Comparison of ENCODE assay signal across 17 cellular contexts in the genomic region with DNA sequence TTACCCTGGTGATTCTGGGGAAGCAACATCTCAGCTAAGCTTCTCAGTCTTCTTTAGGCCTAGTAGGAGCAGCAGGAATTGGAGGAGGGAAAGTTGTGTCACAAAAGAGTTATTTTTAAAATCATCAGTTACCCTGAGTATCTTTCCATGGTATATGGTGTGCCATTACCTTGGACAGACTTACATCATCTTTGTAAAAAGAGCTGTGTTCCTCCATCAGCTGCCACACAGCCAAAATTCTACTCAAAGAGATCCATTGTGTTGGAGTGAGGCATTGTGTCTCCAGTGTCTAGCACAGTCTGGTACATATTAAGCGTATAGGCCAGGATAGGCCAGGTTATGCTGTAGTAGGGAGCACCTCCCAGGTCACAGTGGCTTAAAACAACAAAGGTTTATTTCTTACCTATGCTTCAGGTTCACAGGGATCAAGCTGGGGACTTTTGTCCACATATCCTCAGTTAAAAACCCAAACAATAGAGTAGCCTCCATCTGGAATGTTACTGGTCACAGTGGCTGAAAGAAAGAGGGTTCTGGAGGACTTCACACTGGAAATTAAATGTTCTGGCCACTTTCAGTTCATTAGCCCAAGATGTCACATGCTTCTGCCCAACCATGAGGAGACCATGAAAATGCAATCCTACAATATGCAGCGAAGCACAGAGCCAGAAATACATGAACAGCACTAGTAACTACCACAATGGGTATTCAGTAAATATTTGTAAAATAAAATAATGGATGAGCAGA. TPM values are rescaled to one million over a fixed set of nuclear protein-coding genes. Genes with fewer than 3 reads are reported as not detected.
"Had no signal": no experiment of that assay in that cellular context is flagged by ENCODE, and none has a peak within 500 bp of the region (broad histone marks: within the 10 kb centered on the region; RNA-seq: fewer than 3 reads in every experiment).

No MANE protein-coding gene starts in this region.

- H3K27ac ChIP-seq: gastroesophageal sphincter, parathyroid adenoma had no signal

- DNase-seq: activated CD4-positive, alpha-beta memory T cell treated with anti-CD3 and anti-CD28 coated beads, Interleukin-2, amount 10 ng/mL, durations not matched to agents 7 days and 5 days; activated CD4-positive, alpha-beta T cell treated with anti-CD3 and anti-CD28 coated beads for 36 hours; activated CD8-positive, alpha-beta memory T cell treated with anti-CD3 and anti-CD28 coated beads, Interleukin-2, amount 10 ng/mL, durations not matched to agents 7 days and 5 days; cerebellar nuclear complex; effector CD8-positive, alpha-beta T cell; left colon; stimulated activated CD4-positive, alpha-beta T cell treated with anti-CD3 and anti-CD28 coated beads, Interleukin-2, amount 100 ng/mL, for 24 hours; stimulated activated naive CD4-positive, alpha-beta T cell treated with Interleukin-2 at 50 U/mL for 16 hours; T-cell had no signal

- H3K4me1 Mint-ChIP-seq: activated CD4-positive, alpha-beta memory T cell treated with anti-CD3 and anti-CD28 coated beads, Interleukin-2, amount 10 ng/mL, durations not matched to agents 7 days and 5 days; activated CD4-positive, alpha-beta T cell treated with anti-CD3 and anti-CD28 coated beads for 36 hours; activated CD8-positive, alpha-beta memory T cell treated with anti-CD3 and anti-CD28 coated beads, Interleukin-2, amount 10 ng/mL, durations not matched to agents 7 days and 5 days; activated naive CD4-positive, alpha-beta T cell treated with anti-CD3 and anti-CD28 coated beads, Interleukin-2, amount 50 U/mL, for 24 hours; T-cell; WTC11 had no signal

- ATAC-seq: activated CD4-positive, alpha-beta T cell treated with anti-CD3 and anti-CD28 coated beads for 36 hours; activated CD8-positive, alpha-beta memory T cell treated with anti-CD3 and anti-CD28 coated beads, Interleukin-2, amount 10 ng/mL, durations not matched to agents 7 days and 5 days; esophagus mucosa; gastroesophageal sphincter; left colon; SK-N-SH treated with all-trans-retinoic acid at 6 μM for 48 hours; T-cell; WTC11 had no signal

- H3K27me3 Mint-ChIP-seq: activated CD4-positive, alpha-beta memory T cell treated with anti-CD3 and anti-CD28 coated beads, Interleukin-2, amount 10 ng/mL, durations not matched to agents 7 days and 5 days; activated CD4-positive, alpha-beta T cell treated with anti-CD3 and anti-CD28 coated beads for 36 hours; activated CD8-positive, alpha-beta memory T cell treated with anti-CD3 and anti-CD28 coated beads, Interleukin-2, amount 10 ng/mL, durations not matched to agents 7 days and 5 days; activated naive CD4-positive, alpha-beta T cell treated with anti-CD3 and anti-CD28 coated beads, Interleukin-2, amount 50 U/mL, for 24 hours; T-cell; type B pancreatic cell had no signal

- H3K4me3 Mint-ChIP-seq: activated CD4-positive, alpha-beta memory T cell treated with anti-CD3 and anti-CD28 coated beads, Interleukin-2, amount 10 ng/mL, durations not matched to agents 7 days and 5 days; activated CD4-positive, alpha-beta T cell treated with anti-CD3 and anti-CD28 coated beads for 36 hours; activated CD8-positive, alpha-beta memory T cell treated with anti-CD3 and anti-CD28 coated beads, Interleukin-2, amount 10 ng/mL, durations not matched to agents 7 days and 5 days; activated naive CD4-positive, alpha-beta T cell treated with anti-CD3 and anti-CD28 coated beads, Interleukin-2, amount 50 U/mL, for 24 hours; T-cell; type B pancreatic cell; WTC11 had no signal

- H3K9me3 Mint-ChIP-seq: activated naive CD4-positive, alpha-beta T cell treated with anti-CD3 and anti-CD28 coated beads, Interleukin-2, amount 50 U/mL, for 24 hours; type B pancreatic cell had no signal

RNA-seq across cellular contexts. Expression of a gene that starts 9.9 kb away (rescaled TPM):
- total RNA-seq: mononuclear cell had no signal
